In genomic region chr16:75491876-75492275, GRCh38 we compare ENCODE assay signal across 7 cellular contexts. TPM values are rescaled to one million over a fixed set of nuclear protein-coding genes. Genes with fewer than 3 reads are reported as not detected.
DNase-seq lines count a peak whose midpoint lies in the region; ATAC-seq, FAIRE-seq and TF ChIP-seq lines count a peak whose summit lies in the region.
"Had no signal": no experiment of that assay in that cellular context is flagged by ENCODE, and none has a peak within 500 bp of the region (broad histone marks: within the 10 kb centered on the region; RNA-seq: fewer than 3 reads in every experiment).

No MANE protein-coding gene starts in this region.

- CTCF ChIA-PET in HCT116 (lab: Charles Lee) = interaction anchor here (0.6 to 1.3 kb wide), 5 partner anchors 9 to 130 kb away, joined by 3 to 8 read pairs (median 4); no protein-coding TSS in a partner anchor

- H3K9me2 ChIP-seq in HCT116 (ENCODE audit: insufficient read depth) = no peaks in the 10 kb centered on the region

- FAIRE-seq in GM12892 (lab: Jason Lieb, UNC) = no peak

- peaks cover 2 to 22% (median 7%) of the 10 kb centered on the region in 3 donors for H3K27me3 Mint-ChIP-seq in immature natural killer cell (ENCODE audit: low read depth in 3 of 3)

- peaks cover 0 to 2% (median 0%) of the 10 kb centered on the region in 6 donors for H3K9me3 Mint-ChIP-seq in immature natural killer cell
- H3K9me3 Mint-ChIP-seq: IgD-negative memory B cell had no signal

- peak; percentile 74 for TF ChIP-seq RAD21 in HCT116 (IDR thresholded peaks at IDR 0.05; ENCODE audit: low read depth)

- no peak overlapping the region for H3K27ac Mint-ChIP-seq in immature natural killer cell
- H3K27ac Mint-ChIP-seq: IgD-negative memory B cell had no signal

- H2AFZ ChIP-seq in HCT116 (ENCODE audit: low read depth, low read length, poor library complexity, severe bottlenecking) = no peak overlapping the region
- H2AFZ ChIP-seq in osteoblast (ENCODE audit: low read length) = no peak overlapping the region

- H3K79me2 ChIP-seq in HCT116 (ENCODE audit: insufficient read depth, low read length) = peaks cover 5% of the 10 kb centered on the region; the same call in 1 of the 2 replicates
- no peaks in the 10 kb centered on the region for H3K79me2 ChIP-seq in osteoblast (ENCODE audit: insufficient read depth, low read length)

- H3K27me3 ChIP-seq in HCT116 (ENCODE audit: insufficient read depth, low read length) (no peaks in the 10 kb centered on the region), osteoblast (ENCODE audit: insufficient read depth, low read length) (peaks cover 2% of the 10 kb centered on the region)

- H3K4me3 Mint-ChIP-seq in immature natural killer cell = no peak overlapping the region
- H3K4me3 Mint-ChIP-seq: IgD-negative memory B cell had no signal

- H4K20me1 ChIP-seq in HCT116 (ENCODE audit: insufficient read depth) (no peaks in the 10 kb centered on the region), osteoblast (ENCODE audit: insufficient read depth, low read length) (no peaks in the 10 kb centered on the region)

- RAD21 ChIA-PET in HCT116 (lab: Charles Lee; ENCODE audit: low non-redundant PET in 1 of 2, low total read pairs in 2 of 2, uncharacterized antibody in 2 of 2, unreplicated experiment in 2 of 2) = interaction anchor here (0.8 to 0.9 kb wide), 2 partner anchors 26 to 30 kb away, joined by 3 to 5 read pairs; no protein-coding TSS in a partner anchor

- H3K36me3 ChIP-seq in HCT116 (ENCODE audit: control insufficient read depth in 1 of 2, insufficient read depth in 2 of 2, low read length in 2 of 2) = no peaks in the 10 kb centered on the region
- H3K36me3 ChIP-seq in osteoblast (ENCODE audit: insufficient read depth, low read length) = no peaks in the 10 kb centered on the region

- no peaks in the 10 kb centered on the region for H3K36me3 Mint-ChIP-seq in immature natural killer cell
- H3K36me3 Mint-ChIP-seq: IgD-negative memory B cell had no signal

- peaks cover 8% of the 10 kb centered on the region in 2 donors for H3K4me1 Mint-ChIP-seq in immature natural killer cell

- H3K9me3 ChIP-seq in HCT116 (ENCODE audit: control insufficient read depth in 1 of 2, insufficient read depth in 1 of 2, low read depth in 1 of 2, low read length in 2 of 2) = no peaks in the 10 kb centered on the region
- no peaks in the 10 kb centered on the region for H3K9me3 ChIP-seq in osteoblast (ENCODE audit: low read depth, low read length)

- no TSS peak for BruUV-seq in HCT116 (replicated peaks; lab: Mats Ljungman, UMichigan)

- H3K4me1 ChIP-seq in HCT116 (ENCODE audit: control insufficient read depth in 1 of 2, insufficient read depth in 2 of 2, low read length in 2 of 2) (peaks cover 25 to 42% of the 10 kb centered on the region in 2 experiments), osteoblast (ENCODE audit: insufficient read depth, low read length) (no peaks in the 10 kb centered on the region)

- POLR2A ChIA-PET in HCT116 (lab: Charles Lee) = no interaction called here

- DNase-seq in HCT116 (ENCODE audit: low read depth, low spot score) (no peak), SHP77 treated with DMSO at 0.1 percent for 48 hours (lab: John Stamatoyannopoulos, UW) (peak; percentile 11), osteoblast (ENCODE audit: insufficient read length, low spot score, missing footprints) (peak; percentile 86), immature natural killer cell (no peak), GF-D8 (lab: John Stamatoyannopoulos, UW) (no peak), GM12892 (ENCODE audit: insufficient read length) (no peak)

- H3K4me2 ChIP-seq in HCT116 (ENCODE audit: low read length) (peak overlapping the region; percentile 38), osteoblast (ENCODE audit: insufficient read depth, low read length) (no peak overlapping the region)

- TF ChIP-seq POLR2A in HCT116 (IDR thresholded peaks at IDR 0.05; ENCODE audit: borderline replicate concordance, extremely low read depth, insufficient read depth, insufficient read length) (no peak), GM12892 (IDR thresholded peaks at IDR 0.05; ENCODE audit: low read depth, low read length) (no peak)

- H3K4me3 ChIP-seq in HCT116 (replicated peaks in 1 of 2; ENCODE audit: low read depth in 1 of 2, low read length in 2 of 2) (no peak overlapping the region), osteoblast (ENCODE audit: insufficient read depth, low read length) (no peak overlapping the region)

- H3K27ac ChIP-seq in HCT116 (ENCODE audit: low read depth, low read length) = no peak overlapping the region
- no peak overlapping the region for H3K27ac ChIP-seq in osteoblast (ENCODE audit: low read depth, low read length)

- peak; percentile 69 for ATAC-seq in HCT116

- H3K9ac ChIP-seq in HCT116 (ENCODE audit: low read length) = peak overlapping the region; percentile 11; the same call in 1 of the 2 replicates

- intact Hi-C loops in HCT116 (cut with micrococcal nuclease) = no loop called here

- TF ChIP-seq CTCF in HCT116 (IDR thresholded peaks at IDR 0.05 in 2 of 3, conservative IDR thresholded peaks at IDR 0.05 in 1 of 3; ENCODE audit: borderline replicate concordance in 1 of 3, insufficient read depth in 1 of 3, low read depth in 2 of 3, low read length in 2 of 3) = peak; percentile 47 to 51 (median 48); a peak in 4 of 6 replicates
- no peak for TF ChIP-seq CTCF in osteoblast (IDR thresholded peaks at IDR 0.05; ENCODE audit: extremely low read depth, low read depth, low read length)

TF ChIP-seq in HCT116, 20 proteins besides CTCF, POLR2A, EP300 and RAD21:
- TF ChIP-seq POLR2AphosphoS5 (IDR thresholded peaks at IDR 0.05; ENCODE audit: low read depth, low read length) (0 out of 2 replicates have a peak, but pooled peaks have one; percentile 16), JUND (IDR thresholded peaks at IDR 0.05) (no peak)

RNA-seq across cellular contexts. Expression of gene CHST6, which starts 3.4 kb away (rescaled TPM):
- 17.9 TPM for total RNA-seq in HCT116 (2021; ENCODE audit: unreplicated experiment)
- 13.2 and 13.4 TPM in 2 replicates for polyA plus RNA-seq in HCT116 (2012)
- total RNA-seq in osteoblast = 1.1 and 1.5 TPM in 2 replicates
- not detected for polyA plus RNA-seq in immature natural killer cell
- polyA plus RNA-seq in GM12892 (2012; ENCODE audit: missing spikeins) = 0.19 TPM

RNA-seq across cellular contexts. Expression of gene TMEM170A, which starts 27.4 kb away (rescaled TPM):
- 34.5 TPM for total RNA-seq in HCT116 (2021; ENCODE audit: unreplicated experiment)
- polyA plus RNA-seq in HCT116 (2012) = 14.8 and 15.4 TPM in 2 replicates
- 11.6 and 13.6 TPM in 2 replicates for total RNA-seq in osteoblast
- polyA plus RNA-seq in immature natural killer cell = 10 to 100 TPM; 20.0 to 29.5 (median 29.2) TPM
- polyA plus RNA-seq in GM12892 (2012; ENCODE audit: missing spikeins) = 16.5 TPM

RNA-seq across cellular contexts. Expression of gene CHST5, which starts 44.0 kb away (rescaled TPM):
- 0.32 TPM for total RNA-seq in HCT116 (2021; ENCODE audit: unreplicated experiment)
- polyA plus RNA-seq in HCT116 (2012) = 0.07 and 0.10 TPM in 2 replicates
- total RNA-seq in osteoblast = under 0.01 TPM in 1 of 2 replicates, not detected in the other
- not detected for polyA plus RNA-seq in immature natural killer cell
- not detected for polyA plus RNA-seq in GM12892 (2012; ENCODE audit: missing spikeins)
- polyA plus RNA-seq: IgD-negative memory B cell had no signal

RNA-seq across cellular contexts. Expression of gene CFDP1, which starts 58.6 kb away (rescaled TPM):
- total RNA-seq in HCT116 (2021; ENCODE audit: unreplicated experiment) (45.3 TPM), osteoblast (37.7 and 41.3 TPM in 2 replicates)
- polyA plus RNA-seq in HCT116 (2012) = 40.9 and 53.4 TPM in 2 replicates
- polyA plus RNA-seq in immature natural killer cell = 10 to 100 TPM; 30.9 to 38.8 (median 32.6) TPM
- polyA plus RNA-seq in GM12892 (2012; ENCODE audit: missing spikeins) = 55.3 TPM

Comparison
In these comparisons a context has a peak if more than half of its experiments do, and no peak if none do; other contexts are left out.
1. DNase-seq: peak in SHP77 treated with DMSO at 0.1 percent for 48 hours (single experiment) and osteoblast (single experiment); none in HCT116 (single experiment), immature natural killer cell (0 of 3), GF-D8 (single experiment) and GM12892 (single experiment).